ENCODE assay signal across 10 cellular contexts in genomic region chrX:119618439-119618838, GRCh38. TPM values are rescaled to one million over a fixed set of nuclear protein-coding genes. Genes with fewer than 3 reads are reported as not detected.
A peak's percentile ranks its signal among the peaks of the same experiment; 100 is the strongest.
DNase-seq lines count a peak whose midpoint lies in the region; ATAC-seq and TF ChIP-seq lines count a peak whose summit lies in the region.
"Had no signal": no experiment of that assay in that cellular context is flagged by ENCODE, and none has a peak within 500 bp of the region (broad histone marks: within the 10 kb centered on the region; RNA-seq: fewer than 3 reads in every experiment).

No MANE protein-coding gene starts in this region.

- peaks cover 3% of the 10 kb centered on the region for H3K36me3 Mint-ChIP-seq in T-helper 17 cell (ENCODE audit: low read depth)
- H3K36me3 Mint-ChIP-seq in naive thymus-derived CD8-positive, alpha-beta T cell = peaks cover 0 to 39% (median 0%) of the 10 kb centered on the region in 3 donors

- no peak overlapping the region for H3K4me3 ChIP-seq in dorsolateral prefrontal cortex
- H3K4me3 ChIP-seq: pancreas had no signal

- no peak overlapping the region for H3K4me3 Mint-ChIP-seq in T-helper 17 cell
- peak overlapping the region in 3 of 10 donors; percentile 18 to 57 (median 52) for H3K4me3 Mint-ChIP-seq in naive thymus-derived CD8-positive, alpha-beta T cell

- POLR2A ChIA-PET in naive thymus-derived CD8-positive, alpha-beta T cell (lab: Charles Lee) = interaction anchor here (0.5 to 1.2 kb wide), 2 partner anchors 75 to 125 kb away, joined by 3 to 5 read pairs; partner anchors contain the start of gene SEPTIN6

- H3K27me3 ChIP-seq in dorsolateral prefrontal cortex = peaks cover 0 to 31% (median 3%) of the 10 kb centered on the region in 45 donors

- no peaks in the 10 kb centered on the region for H3K9me3 ChIP-seq in T-helper 17 cell (ENCODE audit: control insufficient read depth, low read length, poor library complexity, severe bottlenecking)
- H3K9me3 ChIP-seq: pancreas had no signal

- TF ChIP-seq CTCF in dorsolateral prefrontal cortex (IDR thresholded peaks at IDR 0.05 in 54 of 56, conservative IDR thresholded peaks at IDR 0.05 in 2 of 56; ENCODE audit: low read depth in 1 of 56, partially characterized antibody in 56 of 56) = no peak

- no peaks in the 10 kb centered on the region for H3K27me3 Mint-ChIP-seq in T-helper 17 cell
- no peaks in the 10 kb centered on the region for H3K27me3 Mint-ChIP-seq in naive thymus-derived CD8-positive, alpha-beta T cell

- H3K27ac ChIP-seq in dorsolateral prefrontal cortex = peak overlapping the region in 1 of 59 donors; percentile 15
- H3K27ac ChIP-seq: pancreas had no signal

- ATAC-seq in GM18517 (IDR thresholded peaks at IDR 0.05; ENCODE audit: unreplicated experiment) (peak; percentile 35), HG02759 (IDR thresholded peaks at IDR 0.05; ENCODE audit: unreplicated experiment) (peak; percentile 33), T-helper 17 cell (peak; percentile 38)
- ATAC-seq in naive thymus-derived CD8-positive, alpha-beta T cell = no peak

- no peaks in the 10 kb centered on the region for H3K9me3 Mint-ChIP-seq in naive thymus-derived CD8-positive, alpha-beta T cell

- no peak for DNase-seq in T-helper 17 cell
- no peak for DNase-seq in naive thymus-derived CD8-positive, alpha-beta T cell
- DNase-seq in dorsolateral prefrontal cortex = no peak
- DNase-seq in NCI-H748 treated with DMSO at 0.1 percent for 48 hours (lab: John Stamatoyannopoulos, UW) = no peak
- no peak for DNase-seq in NCI-H2107 (lab: John Stamatoyannopoulos, UW)
- DNase-seq: DMS53, pancreas, T1000 had no signal

- intact Hi-C loops in dorsolateral prefrontal cortex (cut with DNase I) = loop anchor here in 1 of 2 donors (10.0 kb wide), 1 partner anchor 76 kb away; the partner anchor contains the start of gene SEPTIN6

- no peak overlapping the region for H3K27ac Mint-ChIP-seq in T-helper 17 cell
- H3K27ac Mint-ChIP-seq in naive thymus-derived CD8-positive, alpha-beta T cell = peak overlapping the region in 7 of 10 donors; percentile 19 to 77 (median 63)

- H3K4me1 Mint-ChIP-seq in T-helper 17 cell = peaks cover 5% of the 10 kb centered on the region
- H3K4me1 Mint-ChIP-seq in naive thymus-derived CD8-positive, alpha-beta T cell = peaks cover 2 to 47% (median 9%) of the 10 kb centered on the region in 4 donors

RNA-seq across cellular contexts. Expression of gene NKRF, which starts 12.2 kb away (rescaled TPM):
- total RNA-seq in T-helper 17 cell (10 to 100 TPM in 1 of 2 donors, 1 to 10 TPM in 1; 9.9 to 10.8 TPM), dorsolateral prefrontal cortex (10 to 100 TPM; 11.2 to 39.9 (median 29.2) TPM)
- total RNA-seq in naive thymus-derived CD8-positive, alpha-beta T cell = 10 to 100 TPM; 14.4 to 14.6 TPM
- polyA plus RNA-seq in naive thymus-derived CD8-positive, alpha-beta T cell = 1 to 10 TPM; 4.8 to 8.5 (median 6.8) TPM

RNA-seq across cellular contexts. Expression of gene UBE2A, which starts 44.1 kb away (rescaled TPM):
- total RNA-seq in T-helper 17 cell (10 to 100 TPM; 75.3 to 87.2 TPM), dorsolateral prefrontal cortex (10 to 100 TPM; 27.7 to 49.8 (median 39.2) TPM)
- 10 to 100 TPM; 41.0 to 43.5 TPM for total RNA-seq in naive thymus-derived CD8-positive, alpha-beta T cell
- 10 to 100 TPM; 31.5 to 43.5 (median 34.0) TPM for polyA plus RNA-seq in naive thymus-derived CD8-positive, alpha-beta T cell

RNA-seq across cellular contexts. Expression of gene STEEP1, which starts 53.2 kb away (rescaled TPM):
- 10 to 100 TPM; 21.3 to 23.8 TPM for total RNA-seq in T-helper 17 cell
- total RNA-seq in naive thymus-derived CD8-positive, alpha-beta T cell = 10 to 100 TPM; 24.9 to 25.7 TPM
- 10 to 100 TPM; 13.3 to 18.0 (median 15.3) TPM for polyA plus RNA-seq in naive thymus-derived CD8-positive, alpha-beta T cell
- 10 to 100 TPM; 15.1 to 38.0 (median 28.0) TPM for total RNA-seq in dorsolateral prefrontal cortex

Comparison
In these comparisons a context has a peak if more than half of its experiments do, and no peak if none do; other contexts are left out.
1. ATAC-seq: peak in GM18517 (single experiment), HG02759 (single experiment) and T-helper 17 cell (single experiment); none in naive thymus-derived CD8-positive, alpha-beta T cell (0 of 2).